Comparison of ENCODE assay signal across 18 cellular contexts in genomic region chr5:80369521-80369920, GRCh38.
DNase-seq lines count a peak whose midpoint lies in the region; ATAC-seq and FAIRE-seq lines count a peak whose summit lies in the region.
"Had no signal": no experiment of that assay in that cellular context is flagged by ENCODE, and none has a peak within 500 bp of the region (broad histone marks: within the 10 kb centered on the region; RNA-seq: fewer than 3 reads in every experiment).

No MANE protein-coding gene starts in this region.

- FAIRE-seq in RCC 7860 (lab: Jason Lieb, UNC), result no peak

- no peak for ATAC-seq in GM21528 (IDR thresholded peaks at IDR 0.05; ENCODE audit: low FRiP score, unreplicated experiment)
- ATAC-seq: PC-3; psoas muscle; stimulated activated effector memory CD8-positive, alpha-beta T cell treated with anti-CD3 and anti-CD28 coated beads, Interleukin-12 subunit alpha, Interleukin-12 subunit beta, amount 100 ng/mL, for 72 hours had no signal

- H3K27ac ChIP-seq in caudate nucleus (ENCODE audit: low read depth, low read length), result peak overlapping the region; percentile 64
- H3K27ac ChIP-seq: esophagus muscularis mucosa, psoas muscle, thyroid gland had no signal

- DNase-seq in NCI-H1092 treated with DMSO at 0.1 percent for 48 hours (lab: John Stamatoyannopoulos, UW), result peak; percentile 34
- peak; percentile 53 to 54 for DNase-seq in NCI-H526 (lab: John Stamatoyannopoulos, UW)
- peak in 1 of 61 donors; percentile 4 for DNase-seq in caudate nucleus (lab: John Stamatoyannopoulos, UW)
- peak; percentile 52 for DNase-seq in pons (ENCODE audit: low spot score)
- no peak for DNase-seq in NK-92 treated with Interleukin-12 subunit alpha and Interleukin-12 subunit beta, amount 100 ng/mL, for 24 hours (lab: John Stamatoyannopoulos, UW)
- DNase-seq in hepatic stellate cell (ENCODE audit: low spot score), result no peak
- DNase-seq in RCC 7860 (ENCODE audit: low spot score), result no peak
- DNase-seq: glutamatergic neuron, immature natural killer cell, MM.1S, naive B cell, NCI-H226, PC-3, psoas muscle, thyroid gland had no signal

Comparison
In these comparisons a context has a peak if more than half of its experiments do, and no peak if none do; other contexts are left out.
1. DNase-seq: peak in NCI-H1092 treated with DMSO at 0.1 percent for 48 hours (single experiment), NCI-H526 (2 of 2) and pons (single experiment); none in NK-92 treated with Interleukin-12 subunit alpha and Interleukin-12 subunit beta, amount 100 ng/mL, for 24 hours (single experiment), hepatic stellate cell (single experiment) and RCC 7860 (single experiment).